ENCODE assay signal across 17 cellular contexts in the genomic region with DNA sequence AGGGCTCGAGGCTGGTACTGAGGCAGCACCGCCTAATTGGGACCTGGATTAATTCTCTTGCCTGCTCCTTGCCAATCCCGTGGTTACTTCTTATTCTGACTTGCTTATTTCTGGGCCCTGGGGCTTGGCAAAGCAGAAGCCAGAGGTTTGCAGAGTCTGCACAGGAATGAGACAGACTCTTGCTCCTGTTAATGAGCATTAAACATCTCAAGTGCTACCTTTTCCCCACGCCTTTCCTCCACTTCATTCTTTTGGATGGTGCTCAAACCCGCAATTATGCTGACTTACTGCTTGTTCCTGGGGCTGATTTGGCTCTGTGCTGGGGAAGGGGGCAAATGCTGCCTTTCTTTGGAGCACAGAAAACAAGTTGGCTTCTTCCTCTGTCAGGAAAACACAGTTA.
DNase-seq lines count a peak whose midpoint lies in the region; ATAC-seq and TF ChIP-seq lines count a peak whose summit lies in the region.
"Had no signal": no experiment of that assay in that cellular context is flagged by ENCODE, and none has a peak within 500 bp of the region (broad histone marks: within the 10 kb centered on the region; RNA-seq: fewer than 3 reads in every experiment).

No MANE protein-coding gene starts in this region.

- peaks cover 3% of the 10 kb centered on the region for H3K27me3 Mint-ChIP-seq in nephron progenitor cell (ENCODE audit: low read depth, poor library complexity)

- no peak for TF ChIP-seq CTCF in nephron progenitor cell (IDR thresholded peaks at IDR 0.05)

- H3K9me3 Mint-ChIP-seq in nephron progenitor cell, result no peaks in the 10 kb centered on the region
- H3K9me3 Mint-ChIP-seq: CD4-positive, alpha-beta T cell had no signal

- peaks cover 36% of the 10 kb centered on the region for H3K4me1 Mint-ChIP-seq in nephron progenitor cell

- H3K36me3 Mint-ChIP-seq in nephron progenitor cell (ENCODE audit: low read depth), result no peaks in the 10 kb centered on the region

- DNase-seq in NCI-H1417 (lab: John Stamatoyannopoulos, UW), result peak in 2 of 3 experiments; percentile 14 to 16
- DNase-seq in NCI-H1417 treated with DMSO at 0.1 percent for 48 hours (lab: John Stamatoyannopoulos, UW), result no peak
- DNase-seq in astrocyte of the hippocampus (ENCODE audit: low read depth, low spot score), result peak; percentile 79
- DNase-seq in nephron progenitor cell, result no peak
- no peak for DNase-seq in activated CD8-positive, alpha-beta memory T cell treated with anti-CD3 and anti-CD28 coated beads for 24 hours
- no peak for DNase-seq in NCI-H345 (lab: John Stamatoyannopoulos, UW)
- DNase-seq: AML-193; Caco-2; CD4-positive, alpha-beta T cell; GF-D8; GOT3; H7; HFFc6; IMR-90 had no signal

- peak overlapping the region; percentile 69 for H3K27ac Mint-ChIP-seq in nephron progenitor cell
- H3K27ac Mint-ChIP-seq: CD4-positive, alpha-beta T cell; HFFc6 had no signal

- no peak for ATAC-seq in HG03342 (IDR thresholded peaks at IDR 0.05; ENCODE audit: unreplicated experiment)
- ATAC-seq: A549, HCT116 had no signal

- H3K4me3 Mint-ChIP-seq in nephron progenitor cell, result no peak overlapping the region
- H3K4me3 Mint-ChIP-seq: CD4-positive, alpha-beta T cell; HFFc6 had no signal

Comparison
In these comparisons a context has a peak if more than half of its experiments do, and no peak if none do; other contexts are left out.
1. DNase-seq: peak in NCI-H1417 (2 of 3) and astrocyte of the hippocampus (single experiment); none in NCI-H1417 treated with DMSO at 0.1 percent for 48 hours (single experiment), nephron progenitor cell (single experiment), activated CD8-positive, alpha-beta memory T cell treated with anti-CD3 and anti-CD28 coated beads for 24 hours (single experiment) and NCI-H345 (single experiment).